Comparison of ENCODE assay signal across 29 cellular contexts in the genomic region with DNA sequence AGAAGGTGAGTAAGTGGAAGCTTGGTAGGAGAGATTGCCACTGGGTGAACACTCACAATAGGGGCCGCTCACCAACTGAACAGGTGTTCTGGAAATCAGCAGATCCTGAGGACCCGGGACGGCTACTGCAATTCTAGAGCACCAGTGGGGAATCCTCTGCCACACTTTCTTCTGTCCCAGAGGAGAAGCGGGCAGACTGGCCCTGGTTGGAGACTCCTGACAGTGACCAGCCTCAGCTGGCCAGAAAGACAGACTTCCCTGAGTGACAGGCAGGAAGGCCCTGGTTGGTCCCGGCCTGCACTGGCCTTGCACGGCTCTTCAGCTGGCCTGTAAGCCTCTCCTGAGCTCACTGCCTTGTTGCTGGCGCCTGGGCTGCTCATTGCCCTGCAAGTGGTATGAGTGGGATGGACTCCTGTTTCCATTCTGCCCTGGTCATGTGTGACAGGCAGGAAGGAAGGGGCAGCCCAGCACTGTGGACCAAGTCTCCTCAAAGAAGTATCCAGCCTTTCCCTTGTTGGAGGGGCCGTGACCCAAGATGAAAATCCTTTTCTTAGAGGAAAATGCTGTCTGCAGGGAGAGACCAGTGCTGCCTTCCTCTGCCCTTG. TPM values are rescaled to one million over a fixed set of nuclear protein-coding genes. Genes with fewer than 3 reads are reported as not detected.
DNase-seq lines count a peak whose midpoint lies in the region; ATAC-seq and TF ChIP-seq lines count a peak whose summit lies in the region.
"Had no signal": no experiment of that assay in that cellular context is flagged by ENCODE, and none has a peak within 500 bp of the region (broad histone marks: within the 10 kb centered on the region; RNA-seq: fewer than 3 reads in every experiment).

No MANE protein-coding gene starts in this region.

- DNase-seq in cardiac muscle cell (ENCODE audit: low read depth in 1 of 2, low spot score in 1 of 2): no peak
- DNase-seq in Right ventricle myocardium superior: no peak
- DNase-seq in coronary artery (ENCODE audit: low spot score): peak; percentile 24
- DNase-seq in naive thymus-derived CD8-positive, alpha-beta T cell: peak in 1 of 10 donors; percentile 15
- peak; percentile 47 for DNase-seq in upper lobe of right lung
- no peak for DNase-seq in stimulated activated CD4-positive, alpha-beta T cell treated with anti-CD3 and anti-CD28 coated beads, Interleukin-2, amount 100 ng/mL, for 24 hours
- DNase-seq: ACHN; activated CD4-positive, CD25-positive, alpha-beta regulatory T cell treated with anti-CD3 and anti-CD28 coated beads, Interleukin-2, amount 50 U/mL, for 72 hours; activated CD8-positive, alpha-beta T cell treated with anti-CD3 and anti-CD28 coated beads, Interleukin-2, amount 10 ng/mL, durations not matched to agents 7 days and 5 days; activated naive CD4-positive, alpha-beta T cell treated with Interleukin-2 at 50 U/mL for 16 hours; amniotic stem cell; BE2C; Caco-2; cortex of kidney; esophagus squamous epithelium; foreskin melanocyte; GF-D8; left lung; natural killer cell; NCI-H1417 treated with DMSO at 0.1 percent for 48 hours; NCI-H2081 treated with DMSO at 0.1 percent for 48 hours; NCI-H345; NCI-H748 treated with DMSO at 0.1 percent for 48 hours; retina had no signal

- no peaks in the 10 kb centered on the region for H3K27me3 Mint-ChIP-seq in naive thymus-derived CD8-positive, alpha-beta T cell

- H3K4me1 ChIP-seq in cardiac muscle cell (ENCODE audit: low read depth) (peaks cover 26% of the 10 kb centered on the region), upper lobe of right lung (peaks cover 9% of the 10 kb centered on the region)
- H3K4me1 ChIP-seq: BE2C, breast epithelium, Caco-2, SJSA1 had no signal

- TF ChIP-seq CTCF in cardiac muscle cell (IDR thresholded peaks at IDR 0.05; ENCODE audit: low read depth, low read length): no peak
- no peak for TF ChIP-seq CTCF in coronary artery (IDR thresholded peaks at IDR 0.05)
- TF ChIP-seq CTCF in upper lobe of right lung (IDR thresholded peaks at IDR 0.05): no peak

- H3K4me3 Mint-ChIP-seq in naive thymus-derived CD8-positive, alpha-beta T cell: no peak overlapping the region
- H3K4me3 Mint-ChIP-seq: activated CD8-positive, alpha-beta T cell treated with anti-CD3 and anti-CD28 coated beads, Interleukin-2, amount 10 ng/mL, durations not matched to agents 7 days and 5 days; natural killer cell; T-helper 1 cell treated with Interleukin-12 subunit alpha and Interleukin-12 subunit beta and Interleukin-4 antibody, amounts not matched to agents 30 μg/mL and 1 μg/mL, for 36 hours had no signal

- peak overlapping the region in 7 of 10 donors; percentile 25 to 78 (median 45) for H3K27ac Mint-ChIP-seq in naive thymus-derived CD8-positive, alpha-beta T cell
- H3K27ac Mint-ChIP-seq: activated CD8-positive, alpha-beta T cell treated with anti-CD3 and anti-CD28 coated beads, Interleukin-2, amount 10 ng/mL, durations not matched to agents 7 days and 5 days; natural killer cell; T-helper 1 cell treated with Interleukin-12 subunit alpha and Interleukin-12 subunit beta and Interleukin-4 antibody, amounts not matched to agents 30 μg/mL and 1 μg/mL, for 36 hours had no signal

- H3K36me3 Mint-ChIP-seq in naive thymus-derived CD8-positive, alpha-beta T cell: peaks cover 0 to 30% (median 0%) of the 10 kb centered on the region in 3 donors
- H3K36me3 Mint-ChIP-seq: natural killer cell had no signal

- H3K36me3 ChIP-seq in cardiac muscle cell (no peaks in the 10 kb centered on the region), upper lobe of right lung (no peaks in the 10 kb centered on the region)
- H3K36me3 ChIP-seq: BE2C, breast epithelium, left lung, SJSA1 had no signal

- H3K4me3 ChIP-seq in cardiac muscle cell (no peak overlapping the region), coronary artery (no peak overlapping the region), upper lobe of right lung (no peak overlapping the region)
- H3K4me3 ChIP-seq: breast epithelium, esophagus squamous epithelium, left lung, SJSA1 had no signal

- H3K27ac ChIP-seq in cardiac muscle cell (peak overlapping the region; percentile 67), coronary artery (no peak overlapping the region), upper lobe of right lung (no peak overlapping the region)
- H3K27ac ChIP-seq: breast epithelium, left lung, SJSA1 had no signal

- H3K4me1 Mint-ChIP-seq in naive thymus-derived CD8-positive, alpha-beta T cell: peaks cover 19 to 88% (median 56%) of the 10 kb centered on the region in 4 donors
- H3K4me1 Mint-ChIP-seq: natural killer cell had no signal

- ATAC-seq in Right ventricle myocardium superior (ENCODE audit: poor library complexity) (no peak), upper lobe of right lung (no peak), GM19467 (IDR thresholded peaks at IDR 0.05; ENCODE audit: unreplicated experiment) (no peak), GM19035 (IDR thresholded peaks at IDR 0.05; ENCODE audit: unreplicated experiment) (no peak)
- ATAC-seq in naive thymus-derived CD8-positive, alpha-beta T cell: no peak
- ATAC-seq: activated CD8-positive, alpha-beta T cell treated with anti-CD3 and anti-CD28 coated beads, Interleukin-2, amount 10 ng/mL, durations not matched to agents 7 days and 5 days; left lung; natural killer cell had no signal

- H3K27me3 ChIP-seq in cardiac muscle cell (no peaks in the 10 kb centered on the region), upper lobe of right lung (no peaks in the 10 kb centered on the region)
- H3K27me3 ChIP-seq: BE2C, breast epithelium, esophagus squamous epithelium, left lung had no signal

- POLR2A ChIA-PET in naive thymus-derived CD8-positive, alpha-beta T cell (lab: Charles Lee): interaction anchor here (0.6 to 1.0 kb wide), 2 partner anchors 26 to 27 kb away, joined by 3 read pairs; no protein-coding TSS in a partner anchor

- H3K9me3 ChIP-seq in cardiac muscle cell (ENCODE audit: low read depth): no peaks in the 10 kb centered on the region
- H3K9me3 ChIP-seq in upper lobe of right lung: no peaks in the 10 kb centered on the region
- H3K9me3 ChIP-seq: BE2C, breast epithelium, Caco-2, esophagus squamous epithelium, left lung, SJSA1 had no signal

- no peaks in the 10 kb centered on the region for H3K9me3 Mint-ChIP-seq in naive thymus-derived CD8-positive, alpha-beta T cell
- H3K9me3 Mint-ChIP-seq: natural killer cell; T-helper 1 cell treated with Interleukin-12 subunit alpha and Interleukin-12 subunit beta and Interleukin-4 antibody, amounts not matched to agents 30 μg/mL and 1 μg/mL, for 36 hours had no signal

- intact Hi-C loops in Right ventricle myocardium superior (cut with DNase I): no loop called here
- intact Hi-C loops in upper lobe of right lung (cut with DNase I): no loop called here

RNA-seq across cellular contexts. Expression of gene MAN1C1, which starts 34.5 kb away (rescaled TPM):
- total RNA-seq in cardiac muscle cell (85.7 and 118 TPM in 2 replicates), Right ventricle myocardium superior (17.5 TPM), upper lobe of right lung (19.7 TPM)
- polyA plus RNA-seq in cardiac muscle cell: 88.8 and 130 TPM in 2 replicates
- 10 to 100 TPM; 46.0 to 47.2 TPM for total RNA-seq in naive thymus-derived CD8-positive, alpha-beta T cell
- polyA plus RNA-seq in naive thymus-derived CD8-positive, alpha-beta T cell: 10 to 100 TPM; 11.3 to 48.3 (median 11.7) TPM
- total RNA-seq: SJSA1 had no signal

Comparison
In these comparisons a context has a peak if more than half of its experiments do, and no peak if none do; other contexts are left out.
1. DNase-seq: peak in coronary artery (single experiment) and upper lobe of right lung (single experiment); none in cardiac muscle cell (0 of 2), Right ventricle myocardium superior (single experiment) and stimulated activated CD4-positive, alpha-beta T cell treated with anti-CD3 and anti-CD28 coated beads, Interleukin-2, amount 100 ng/mL, for 24 hours (0 of 2).